24 cellular contexts compared by ENCODE assay signal in the genomic region with DNA sequence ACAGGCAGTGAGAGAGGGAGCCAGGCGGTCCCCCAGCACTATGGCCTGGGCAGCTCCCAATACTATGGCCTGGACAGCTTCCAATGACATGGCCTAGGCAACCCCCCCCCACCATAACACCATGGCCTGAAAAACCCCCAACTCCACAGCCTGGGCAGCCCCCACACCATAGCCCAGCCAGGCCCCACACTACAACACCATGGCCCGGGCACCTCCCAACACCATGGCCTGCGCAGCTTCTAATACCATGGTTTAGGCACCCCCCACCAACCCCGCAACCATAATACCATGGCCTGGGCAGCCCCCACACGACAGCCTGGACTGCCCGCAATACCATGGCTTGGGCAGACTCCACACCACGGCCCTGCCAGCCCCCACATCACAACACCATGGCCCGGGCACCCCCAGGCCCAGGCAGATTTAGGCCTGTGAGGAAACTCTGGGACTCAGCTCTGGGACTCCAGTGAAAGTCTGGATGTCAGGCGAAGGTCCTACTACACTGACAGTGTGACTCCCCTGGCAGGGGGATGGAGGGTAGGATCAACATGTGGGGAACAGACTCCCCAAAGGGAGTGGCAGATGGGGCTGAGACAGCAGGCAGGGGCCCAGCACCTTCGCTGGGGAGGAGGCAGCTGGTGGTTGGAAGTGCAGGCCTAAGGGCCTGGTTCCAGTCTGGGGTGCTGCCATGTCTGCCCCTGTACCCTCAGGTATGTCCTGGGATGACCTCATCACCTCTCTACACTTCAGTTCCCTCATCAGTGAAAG. TPM values are rescaled to one million over a fixed set of nuclear protein-coding genes. Genes with fewer than 3 reads are reported as not detected.
DNase-seq lines count a peak whose midpoint lies in the region; ATAC-seq and TF ChIP-seq lines count a peak whose summit lies in the region.
"Had no signal": no experiment of that assay in that cellular context is flagged by ENCODE, and none has a peak within 500 bp of the region (broad histone marks: within the 10 kb centered on the region; RNA-seq: fewer than 3 reads in every experiment).

No MANE protein-coding gene starts in this region.

- peak in 1 of 2 donors; percentile 59 for DNase-seq in ascending aorta (ENCODE audit: low spot score in 2 of 2)
- DNase-seq in trophoblast cell, result peak in 1 of 2 donors; percentile 28
- no peak for DNase-seq in thoracic aorta (ENCODE audit: low spot score)
- DNase-seq in heart left ventricle, result no peak
- DNase-seq in foreskin fibroblast, result no peak
- no peak for DNase-seq in NCI-H1092 treated with DMSO at 0.1 percent for 48 hours (lab: John Stamatoyannopoulos, UW)
- DNase-seq in NCI-H1930 (lab: John Stamatoyannopoulos, UW), result no peak
- DNase-seq: C1 segment of cervical spinal cord; CD8-positive, alpha-beta memory T cell; DMS53; EL; Kasumi-1; MG63; NCI-H1092; NCI-H146; NCI-H2081; NCI-H510A; NCI-H774 had no signal

- H2AK5ac ChIP-seq in trophoblast cell (ENCODE audit: low read length), result peak overlapping the region; percentile 28

- no peak for TF ChIP-seq POLR2A in gastroesophageal sphincter (IDR thresholded peaks at IDR 0.05)
- no peak for TF ChIP-seq POLR2A in heart left ventricle (IDR thresholded peaks at IDR 0.05)

- peak overlapping the region; percentile 89 to 97 for H3K27ac ChIP-seq in ascending aorta
- peak overlapping the region; percentile 29 to 99 (median 77) for H3K27ac ChIP-seq in gastroesophageal sphincter
- no peak overlapping the region for H3K27ac ChIP-seq in trophoblast cell (ENCODE audit: low read depth, low read length)
- H3K27ac ChIP-seq in thoracic aorta, result peak overlapping the region; percentile 92 to 99
- H3K27ac ChIP-seq in heart left ventricle, result peak overlapping the region in 4 of 12 donors; percentile 26 to 96 (median 54)
- H3K27ac ChIP-seq: A549 had no signal

- H4K8ac ChIP-seq in trophoblast cell (ENCODE audit: low read depth, low read length), result no peak overlapping the region

- H3K27me3 ChIP-seq in ascending aorta (no peaks in the 10 kb centered on the region), gastroesophageal sphincter (no peaks in the 10 kb centered on the region), trophoblast cell (ENCODE audit: insufficient read depth, low read length) (no peaks in the 10 kb centered on the region), thoracic aorta (replicated peaks; ENCODE audit: insufficient read depth) (no peaks in the 10 kb centered on the region), heart left ventricle (no peaks in the 10 kb centered on the region)
- H3K27me3 ChIP-seq: MG63 had no signal

- peak overlapping the region; percentile 23 for H2BK12ac ChIP-seq in trophoblast cell (ENCODE audit: low read length)

- 73% methylated on average over 2 of the region's 10 CpGs; no CpG with 5 or more reads in 1 of the 2 donors for WGBS in gastroesophageal sphincter (ENCODE audit: low coverage in 1 of 2), 2 donors
- no CpG with 5 or more reads among the region's 10 CpGs for WGBS in trophoblast cell (ENCODE audit: extremely low coverage, insufficient coverage, insufficient read length)
- 90 to 95% (median 94%) methylated on average over 10 of the region's 10 CpGs for WGBS in heart left ventricle, 4 donors

- H3K18ac ChIP-seq in trophoblast cell (ENCODE audit: low read length), result no peak overlapping the region

- intact Hi-C loops in ascending aorta (cut with DNase I), result no loop called here
- intact Hi-C loops in heart left ventricle (cut with DNase I), result no loop called here

- H3K23ac ChIP-seq in trophoblast cell (ENCODE audit: low read length), result no peak overlapping the region

- no peaks in the 10 kb centered on the region for H3K79me2 ChIP-seq in trophoblast cell (ENCODE audit: control insufficient read depth, insufficient read depth, low read length, poor library complexity)

- ATAC-seq in gastroesophageal sphincter (no peak), thoracic aorta (ENCODE audit: insufficient number of reproducible peaks, low FRiP score, low read depth) (no peak), heart left ventricle (no peak)
- ATAC-seq: A549, GM12878, Right ventricle myocardium inferior had no signal

- no peak overlapping the region for H3K4me3 ChIP-seq in ascending aorta
- no peak overlapping the region for H3K4me3 ChIP-seq in gastroesophageal sphincter
- no peak overlapping the region for H3K4me3 ChIP-seq in trophoblast cell (ENCODE audit: low read depth, low read length)
- H3K4me3 ChIP-seq in thoracic aorta, result no peak overlapping the region
- no peak overlapping the region for H3K4me3 ChIP-seq in heart left ventricle
- H3K4me3 ChIP-seq in foreskin fibroblast (ENCODE audit: low read depth in 1 of 2, low read length in 2 of 2), result no peak overlapping the region
- H3K4me3 ChIP-seq: A549, GM12878, HAP-1, MG63 had no signal

- no peak for TF ChIP-seq CTCF in ascending aorta (IDR thresholded peaks at IDR 0.05)
- TF ChIP-seq CTCF in gastroesophageal sphincter (IDR thresholded peaks at IDR 0.05), result no peak
- no peak for TF ChIP-seq CTCF in thoracic aorta (IDR thresholded peaks at IDR 0.05)
- no peak for TF ChIP-seq CTCF in heart left ventricle (IDR thresholded peaks at IDR 0.05)
- no peak for TF ChIP-seq CTCF in foreskin fibroblast (IDR thresholded peaks at IDR 0.05; ENCODE audit: low read depth, low read length)

- no peak overlapping the region for H4K91ac ChIP-seq in trophoblast cell (ENCODE audit: low read depth, low read length)

- H4K12ac ChIP-seq in trophoblast cell (ENCODE audit: low read depth, low read length), result no peak overlapping the region

- H3K14ac ChIP-seq in trophoblast cell (ENCODE audit: low read length), result peak overlapping the region; percentile 10

- TF ChIP-seq EP300 in gastroesophageal sphincter (IDR thresholded peaks at IDR 0.05), result no peak

- H3K9me3 ChIP-seq in ascending aorta, result no peaks in the 10 kb centered on the region
- no peaks in the 10 kb centered on the region for H3K9me3 ChIP-seq in gastroesophageal sphincter
- H3K9me3 ChIP-seq in trophoblast cell (ENCODE audit: insufficient read depth, low read depth, low read length), result peaks cover 2% of the 10 kb centered on the region
- H3K9me3 ChIP-seq in thoracic aorta, result no peaks in the 10 kb centered on the region
- no peaks in the 10 kb centered on the region for H3K9me3 ChIP-seq in heart left ventricle
- H3K9me3 ChIP-seq: A549, HAP-1, MG63 had no signal

- H3K4me2 ChIP-seq in trophoblast cell (ENCODE audit: low read length), result no peak overlapping the region
- H3K4me2 ChIP-seq: A549 had no signal

- H3K36me3 ChIP-seq in ascending aorta, result peaks cover 12 to 16% of the 10 kb centered on the region in 2 donors
- peaks cover 0 to 11% of the 10 kb centered on the region in 2 donors for H3K36me3 ChIP-seq in gastroesophageal sphincter
- no peaks in the 10 kb centered on the region for H3K36me3 ChIP-seq in trophoblast cell (ENCODE audit: control insufficient read depth in 1 of 2, insufficient read depth in 2 of 2, low read length in 2 of 2)
- H3K36me3 ChIP-seq in thoracic aorta, result peaks cover 7% of the 10 kb centered on the region
- H3K36me3 ChIP-seq in heart left ventricle, result peaks cover 0 to 2% (median 0%) of the 10 kb centered on the region in 9 donors
- H3K36me3 ChIP-seq: HAP-1, MG63 had no signal

- H2AFZ ChIP-seq in trophoblast cell (ENCODE audit: insufficient read depth, low read length, poor library complexity), result no peak overlapping the region

- peaks cover 6% of the 10 kb centered on the region for H3K79me1 ChIP-seq in trophoblast cell (ENCODE audit: low read length)

- H2BK5ac ChIP-seq in trophoblast cell (ENCODE audit: low read depth, low read length, poor library complexity), result no peak overlapping the region

- no peak overlapping the region for H3K9ac ChIP-seq in trophoblast cell (ENCODE audit: low read length)

- H2BK120ac ChIP-seq in trophoblast cell (ENCODE audit: insufficient read depth, low read length, poor library complexity), result no peak overlapping the region

- no peak overlapping the region for H3K4ac ChIP-seq in trophoblast cell (ENCODE audit: low read depth, low read length)

- peaks cover 30 to 75% of the 10 kb centered on the region in 2 donors for H3K4me1 ChIP-seq in ascending aorta
- H3K4me1 ChIP-seq in gastroesophageal sphincter, result peaks cover 6 to 90% (median 28%) of the 10 kb centered on the region in 3 donors
- peaks cover 17 to 19% of the 10 kb centered on the region in 2 experiments for H3K4me1 ChIP-seq in trophoblast cell (ENCODE audit: control insufficient read depth in 1 of 2, insufficient read depth in 2 of 2, low read length in 2 of 2)
- H3K4me1 ChIP-seq in thoracic aorta (ENCODE audit: control insufficient read depth in 1 of 2, low read depth in 2 of 2), result peaks cover 51 to 95% of the 10 kb centered on the region in 2 donors
- H3K4me1 ChIP-seq in heart left ventricle, result peaks cover 0 to 29% (median 0%) of the 10 kb centered on the region in 12 donors
- H3K4me1 ChIP-seq: A549, HAP-1 had no signal

RNA-seq across cellular contexts. Expression of gene CPXM2, which starts 8.7 kb away (rescaled TPM):
- total RNA-seq in ascending aorta (125 TPM), gastroesophageal sphincter (100 to 1,000 TPM in 1 of 4 donors, 10 to 100 TPM in 3; 57.1 to 165 (median 85.1) TPM), thoracic aorta (100 to 1,000 TPM; 275 to 348 TPM), heart left ventricle (10 to 100 TPM in 2 of 9 donors, 1 to 10 TPM in 7; 1.1 to 23.2 (median 5.8) TPM)
- polyA plus RNA-seq in trophoblast cell (2013), result 0.22 and 0.24 TPM in 2 replicates
- 1 to 10 TPM; 1.2 to 1.8 TPM for polyA plus RNA-seq in heart left ventricle
- total RNA-seq: CD8-positive, alpha-beta memory T cell; OCI-LY7 had no signal
- polyA plus RNA-seq: A549; CD8-positive, alpha-beta memory T cell had no signal
